ENCODE assay signal across 1 cellular context in genomic region chr1:36269408-36269838, GRCh38.
TF ChIP-seq lines count a peak whose summit lies in the region.

No MANE protein-coding gene starts in this region.

TF ChIP-seq in HepG2, 621 proteins besides CTCF, POLR2A, EP300 and RAD21 (continued from another document and continues in another):
- peak; percentile 94 for TF ChIP-seq HNF4A (CRISPR knock-in tag; IDR thresholded peaks at IDR 0.05)
- TF ChIP-seq ZSCAN12 (CRISPR knock-in tag; IDR thresholded peaks at IDR 0.05): no peak
- TF ChIP-seq SNRNP70 (IDR thresholded peaks at IDR 0.05; ENCODE audit: low read depth, low read length): no peak
- peak; percentile 85 for TF ChIP-seq NCOR1 (IDR thresholded peaks at IDR 0.05; ENCODE audit: borderline replicate concordance, low read length)
- TF ChIP-seq HOXA9 (CRISPR knock-in tag; IDR thresholded peaks at IDR 0.05; ENCODE audit: borderline replicate concordance): no peak
- TF ChIP-seq KAT2B (IDR thresholded peaks at IDR 0.05; ENCODE audit: borderline replicate concordance, low read depth, low read length): no peak
- TF ChIP-seq FIP1L1 (IDR thresholded peaks at IDR 0.05; ENCODE audit: borderline replicate concordance, insufficient read depth, low read depth, low read length): no peak
- peak; percentile 88 for TF ChIP-seq SOX5 (CRISPR knock-in tag; IDR thresholded peaks at IDR 0.05; ENCODE audit: borderline replicate concordance)
- TF ChIP-seq IRF1 (CRISPR knock-in tag; IDR thresholded peaks at IDR 0.05; ENCODE audit: low read depth): no peak
- no peak for TF ChIP-seq ZNF329 (CRISPR knock-in tag; IDR thresholded peaks at IDR 0.05; ENCODE audit: low read depth)
- TF ChIP-seq ZNF580 (CRISPR knock-in tag; IDR thresholded peaks at IDR 0.05; ENCODE audit: borderline replicate concordance, low read depth): peak; percentile 50; the same call in 1 of the 2 replicates
- no peak for TF ChIP-seq U2AF2 (IDR thresholded peaks at IDR 0.05; ENCODE audit: low read depth, low read length)
- TF ChIP-seq ZFP41 (CRISPR knock-in tag; IDR thresholded peaks at IDR 0.05; ENCODE audit: borderline replicate concordance): no peak
- no peak for TF ChIP-seq ZNF839 (CRISPR knock-in tag; IDR thresholded peaks at IDR 0.05; ENCODE audit: borderline replicate concordance)
- no peak for TF ChIP-seq GLI4 (CRISPR knock-in tag; IDR thresholded peaks at IDR 0.05; ENCODE audit: borderline replicate concordance)
- TF ChIP-seq ZNF205 (CRISPR knock-in tag; IDR thresholded peaks at IDR 0.05): peak; percentile 80; the same call in 1 of the 2 replicates
- 0 out of 2 replicates have a peak, but pooled peaks have one; percentile 58 for TF ChIP-seq ESRRA (CRISPR knock-in tag; IDR thresholded peaks at IDR 0.05; ENCODE audit: low read depth)
- TF ChIP-seq DNMT3B (CRISPR knock-in tag; conservative IDR thresholded peaks at IDR 0.05): 0 out of 2 replicates have a peak, but pooled peaks have one; percentile 68
- no peak for TF ChIP-seq TMF1 (CRISPR knock-in tag; IDR thresholded peaks at IDR 0.05; ENCODE audit: low read depth)
- no peak for TF ChIP-seq ZNF777 (CRISPR knock-in tag; IDR thresholded peaks at IDR 0.05)
- no peak for TF ChIP-seq RFX5 (IDR thresholded peaks at IDR 0.05; ENCODE audit: low read depth, low read length)
- TF ChIP-seq ZNF121 (CRISPR knock-in tag; IDR thresholded peaks at IDR 0.05): peak; percentile 96
- peak; percentile 91 for TF ChIP-seq ZNF614 (CRISPR knock-in tag; IDR thresholded peaks at IDR 0.05; ENCODE audit: borderline replicate concordance)
- TF ChIP-seq GATAD2A (CRISPR knock-in tag; IDR thresholded peaks at IDR 0.05): peak; percentile 92
- no peak for TF ChIP-seq ZSCAN31 (CRISPR knock-in tag; IDR thresholded peaks at IDR 0.05; ENCODE audit: low read depth)
- no peak for TF ChIP-seq POGK (CRISPR knock-in tag; conservative IDR thresholded peaks at IDR 0.05)
- no peak for TF ChIP-seq PCBP1 (IDR thresholded peaks at IDR 0.05; ENCODE audit: borderline replicate concordance, low read depth, low read length)
- TF ChIP-seq ZNF382 (CRISPR knock-in tag; IDR thresholded peaks at IDR 0.05; ENCODE audit: borderline replicate concordance): no peak
- no peak for TF ChIP-seq ARNT (IDR thresholded peaks at IDR 0.05)
- TF ChIP-seq BRD4 (CRISPR knock-in tag; IDR thresholded peaks at IDR 0.05): no peak
- TF ChIP-seq HNF4G (IDR thresholded peaks at IDR 0.05; ENCODE audit: borderline replicate concordance, low read depth, low read length): peak; percentile 87
- TF ChIP-seq HNF4G (CRISPR knock-in tag; IDR thresholded peaks at IDR 0.05; ENCODE audit: borderline replicate concordance, low read depth): peak; percentile 58; the same call in 1 of the 2 replicates
- TF ChIP-seq ZNF563 (CRISPR knock-in tag; IDR thresholded peaks at IDR 0.05): no peak
- TF ChIP-seq, protein P1, sequence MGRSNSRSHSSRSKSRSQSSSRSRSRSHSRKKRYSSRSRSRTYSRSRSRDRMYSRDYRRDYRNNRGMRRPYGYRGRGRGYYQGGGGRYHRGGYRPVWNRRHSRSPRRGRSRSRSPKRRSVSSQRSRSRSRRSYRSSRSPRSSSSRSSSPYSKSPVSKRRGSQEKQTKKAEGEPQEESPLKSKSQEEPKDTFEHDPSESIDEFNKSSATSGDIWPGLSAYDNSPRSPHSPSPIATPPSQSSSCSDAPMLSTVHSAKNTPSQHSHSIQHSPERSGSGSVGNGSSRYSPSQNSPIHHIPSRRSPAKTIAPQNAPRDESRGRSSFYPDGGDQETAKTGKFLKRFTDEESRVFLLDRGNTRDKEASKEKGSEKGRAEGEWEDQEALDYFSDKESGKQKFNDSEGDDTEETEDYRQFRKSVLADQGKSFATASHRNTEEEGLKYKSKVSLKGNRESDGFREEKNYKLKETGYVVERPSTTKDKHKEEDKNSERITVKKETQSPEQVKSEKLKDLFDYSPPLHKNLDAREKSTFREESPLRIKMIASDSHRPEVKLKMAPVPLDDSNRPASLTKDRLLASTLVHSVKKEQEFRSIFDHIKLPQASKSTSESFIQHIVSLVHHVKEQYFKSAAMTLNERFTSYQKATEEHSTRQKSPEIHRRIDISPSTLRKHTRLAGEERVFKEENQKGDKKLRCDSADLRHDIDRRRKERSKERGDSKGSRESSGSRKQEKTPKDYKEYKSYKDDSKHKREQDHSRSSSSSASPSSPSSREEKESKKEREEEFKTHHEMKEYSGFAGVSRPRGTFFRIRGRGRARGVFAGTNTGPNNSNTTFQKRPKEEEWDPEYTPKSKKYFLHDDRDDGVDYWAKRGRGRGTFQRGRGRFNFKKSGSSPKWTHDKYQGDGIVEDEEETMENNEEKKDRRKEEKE (IDR thresholded peaks at IDR 0.05): no peak
- TF ChIP-seq, protein P2, sequence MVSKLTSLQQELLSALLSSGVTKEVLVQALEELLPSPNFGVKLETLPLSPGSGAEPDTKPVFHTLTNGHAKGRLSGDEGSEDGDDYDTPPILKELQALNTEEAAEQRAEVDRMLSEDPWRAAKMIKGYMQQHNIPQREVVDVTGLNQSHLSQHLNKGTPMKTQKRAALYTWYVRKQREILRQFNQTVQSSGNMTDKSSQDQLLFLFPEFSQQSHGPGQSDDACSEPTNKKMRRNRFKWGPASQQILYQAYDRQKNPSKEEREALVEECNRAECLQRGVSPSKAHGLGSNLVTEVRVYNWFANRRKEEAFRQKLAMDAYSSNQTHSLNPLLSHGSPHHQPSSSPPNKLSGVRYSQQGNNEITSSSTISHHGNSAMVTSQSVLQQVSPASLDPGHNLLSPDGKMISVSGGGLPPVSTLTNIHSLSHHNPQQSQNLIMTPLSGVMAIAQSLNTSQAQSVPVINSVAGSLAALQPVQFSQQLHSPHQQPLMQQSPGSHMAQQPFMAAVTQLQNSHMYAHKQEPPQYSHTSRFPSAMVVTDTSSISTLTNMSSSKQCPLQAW (CRISPR knock-in tag; IDR thresholded peaks at IDR 0.05): no peak; the same call in 1 of the 2 replicates
- TF ChIP-seq KDM4B (CRISPR knock-in tag; IDR thresholded peaks at IDR 0.05): peak; percentile 69; the same call in 1 of the 2 replicates
- peak; percentile 18 for TF ChIP-seq YY1 (IDR thresholded peaks at IDR 0.05; ENCODE audit: insufficient read depth, insufficient replicate concordance, low read depth, low read length)
- TF ChIP-seq ZNF264 (CRISPR knock-in tag; IDR thresholded peaks at IDR 0.05): peak; percentile 73; the same call in 1 of the 2 replicates
- TF ChIP-seq ZNF407 (CRISPR knock-in tag; IDR thresholded peaks at IDR 0.05; ENCODE audit: not compliant biosample characterization): no peak
- TF ChIP-seq, protein P3, sequence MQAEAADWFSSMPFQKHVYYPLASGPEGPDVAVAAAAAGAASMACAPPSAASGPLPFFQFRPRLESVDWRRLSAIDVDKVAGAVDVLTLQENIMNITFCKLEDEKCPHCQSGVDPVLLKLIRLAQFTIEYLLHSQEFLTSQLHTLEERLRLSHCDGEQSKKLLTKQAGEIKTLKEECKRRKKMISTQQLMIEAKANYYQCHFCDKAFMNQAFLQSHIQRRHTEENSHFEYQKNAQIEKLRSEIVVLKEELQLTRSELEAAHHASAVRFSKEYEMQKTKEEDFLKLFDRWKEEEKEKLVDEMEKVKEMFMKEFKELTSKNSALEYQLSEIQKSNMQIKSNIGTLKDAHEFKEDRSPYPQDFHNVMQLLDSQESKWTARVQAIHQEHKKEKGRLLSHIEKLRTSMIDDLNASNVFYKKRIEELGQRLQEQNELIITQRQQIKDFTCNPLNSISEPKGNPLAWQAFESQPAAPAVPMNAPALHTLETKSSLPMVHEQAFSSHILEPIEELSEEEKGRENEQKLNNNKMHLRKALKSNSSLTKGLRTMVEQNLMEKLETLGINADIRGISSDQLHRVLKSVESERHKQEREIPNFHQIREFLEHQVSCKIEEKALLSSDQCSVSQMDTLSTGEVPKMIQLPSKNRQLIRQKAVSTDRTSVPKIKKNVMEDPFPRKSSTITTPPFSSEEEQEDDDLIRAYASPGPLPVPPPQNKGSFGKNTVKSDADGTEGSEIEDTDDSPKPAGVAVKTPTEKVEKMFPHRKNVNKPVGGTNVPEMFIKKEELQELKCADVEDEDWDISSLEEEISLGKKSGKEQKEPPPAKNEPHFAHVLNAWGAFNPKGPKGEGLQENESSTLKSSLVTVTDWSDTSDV (CRISPR knock-in tag; IDR thresholded peaks at IDR 0.05): no peak
- TF ChIP-seq DMAP1 (CRISPR knock-in tag; IDR thresholded peaks at IDR 0.05): peak; percentile 77; the same call in 1 of the 2 replicates
